7 cellular contexts compared by ENCODE assay signal in genomic region chr6:25375125-25375524, GRCh38.
"Had no signal": no experiment of that assay in that cellular context is flagged by ENCODE, and none has a peak within 500 bp of the region (broad histone marks: within the 10 kb centered on the region; RNA-seq: fewer than 3 reads in every experiment).

No MANE protein-coding gene starts in this region.

- H3K9me3 Mint-ChIP-seq: HFFc6 had no signal

- H3K27ac Mint-ChIP-seq: GM23338, H9, HFFc6 had no signal

- H3K4me3 ChIP-seq: GM23338 had no signal

- DNase-seq: H9, HCEC 1CT, HFFc6, KBM-7 had no signal

- ATAC-seq: GM23338, HepG2 had no signal

- H2AFZ ChIP-seq: GM23338 had no signal

- H3K4me3 Mint-ChIP-seq: GM23338, H9, HFFc6 had no signal

- H3K27ac ChIP-seq: HL-60 had no signal

- H3K4me2 ChIP-seq: GM23338 had no signal
